ENCODE assay signal across 9 cellular contexts in the genomic region with DNA sequence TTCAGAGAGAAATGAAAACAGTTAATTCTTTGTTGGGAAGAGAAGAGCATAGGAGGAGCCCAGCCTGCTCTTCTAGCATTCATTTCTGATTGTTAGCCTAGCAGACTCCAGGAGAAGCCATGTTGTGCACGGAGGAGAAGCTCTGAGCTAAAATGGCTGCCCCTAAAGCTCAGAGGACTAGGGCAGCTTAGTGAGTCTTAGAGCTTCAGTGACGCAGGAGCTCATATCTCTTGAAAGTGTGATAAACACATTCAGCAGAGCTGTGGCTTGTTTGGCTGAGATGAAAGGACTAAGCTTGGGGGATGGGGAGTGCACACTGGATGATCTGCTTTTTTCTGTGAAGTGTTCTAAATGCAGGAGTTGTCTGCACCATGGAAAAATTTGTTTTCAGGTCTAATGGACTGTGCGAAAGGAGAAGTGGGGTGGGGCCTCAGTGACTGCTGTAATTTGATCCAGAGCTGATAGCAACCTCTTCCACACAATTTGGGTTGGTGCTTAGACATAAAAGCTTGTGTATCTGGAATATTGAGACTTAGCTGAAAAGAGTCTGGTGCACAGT. TPM values are rescaled to one million over a fixed set of nuclear protein-coding genes. Genes with fewer than 3 reads are reported as not detected.
DNase-seq lines count a peak whose midpoint lies in the region; ATAC-seq and TF ChIP-seq lines count a peak whose summit lies in the region.
"Had no signal": no experiment of that assay in that cellular context is flagged by ENCODE, and none has a peak within 500 bp of the region (broad histone marks: within the 10 kb centered on the region; RNA-seq: fewer than 3 reads in every experiment).

No MANE protein-coding gene starts in this region.

- H3K9me3 ChIP-seq in breast epithelium, result no peaks in the 10 kb centered on the region
- H3K9me3 ChIP-seq: neutrophil had no signal

- ATAC-seq in stimulated activated effector memory CD8-positive, alpha-beta T cell treated with anti-CD3 and anti-CD28 coated beads, Interleukin-12 subunit alpha, Interleukin-12 subunit beta, amount 100 ng/mL, for 72 hours, result peak; percentile 81
- no peak for ATAC-seq in HG03354 (IDR thresholded peaks at IDR 0.05; ENCODE audit: poor library complexity, severe bottlenecking, unreplicated experiment)

- peaks cover 7% of the 10 kb centered on the region for H3K9me3 Mint-ChIP-seq in stimulated activated effector memory CD8-positive, alpha-beta T cell treated with anti-CD3 and anti-CD28 coated beads, Interleukin-12 subunit alpha, Interleukin-12 subunit beta, amount 100 ng/mL, for 72 hours

- H3K27ac Mint-ChIP-seq in stimulated activated effector memory CD8-positive, alpha-beta T cell treated with anti-CD3 and anti-CD28 coated beads, Interleukin-12 subunit alpha, Interleukin-12 subunit beta, amount 100 ng/mL, for 72 hours, result peak overlapping the region; percentile 17

- H3K27me3 ChIP-seq in breast epithelium, result no peaks in the 10 kb centered on the region
- H3K27me3 ChIP-seq: neutrophil had no signal

- H3K4me1 ChIP-seq in breast epithelium, result peaks cover 0 to 17% of the 10 kb centered on the region in 2 donors

- H3K4me3 ChIP-seq in breast epithelium, result peak overlapping the region in 1 of 3 donors; percentile 7

- H3K36me3 Mint-ChIP-seq in stimulated activated effector memory CD8-positive, alpha-beta T cell treated with anti-CD3 and anti-CD28 coated beads, Interleukin-12 subunit alpha, Interleukin-12 subunit beta, amount 100 ng/mL, for 72 hours, result no peaks in the 10 kb centered on the region

- DNase-seq in EH (ENCODE audit: low read depth) (peak; percentile 54), NCI-H2029 treated with DMSO at 0.1 percent for 48 hours (lab: John Stamatoyannopoulos, UW) (peak; percentile 29), breast epithelium (ENCODE audit: low spot score in 2 of 2) (no peak), islet precursor cell (peak; percentile 96), ureter (ENCODE audit: low spot score) (no peak)
- DNase-seq in stimulated activated effector memory CD8-positive, alpha-beta T cell treated with anti-CD3 and anti-CD28 coated beads, Interleukin-12 subunit alpha, Interleukin-12 subunit beta, amount 100 ng/mL, for 72 hours (ENCODE audit: low spot score in 2 of 2), result no peak
- DNase-seq in activated CD4-positive, alpha-beta T cell treated with anti-CD3 and anti-CD28 coated beads, Interleukin-2, amount 50 U/mL, for 48 hours, result no peak

- TF ChIP-seq CTCF in breast epithelium (IDR thresholded peaks at IDR 0.05), result no peak

- no peak for TF ChIP-seq POLR2A in breast epithelium (IDR thresholded peaks at IDR 0.05)

- intact Hi-C loops in breast epithelium (cut with DNase I; ENCODE audit: low total_unique reads), result no loop called here

- no peaks in the 10 kb centered on the region for H3K4me1 Mint-ChIP-seq in stimulated activated effector memory CD8-positive, alpha-beta T cell treated with anti-CD3 and anti-CD28 coated beads, Interleukin-12 subunit alpha, Interleukin-12 subunit beta, amount 100 ng/mL, for 72 hours

- H3K4me3 Mint-ChIP-seq in stimulated activated effector memory CD8-positive, alpha-beta T cell treated with anti-CD3 and anti-CD28 coated beads, Interleukin-12 subunit alpha, Interleukin-12 subunit beta, amount 100 ng/mL, for 72 hours, result peak overlapping the region; percentile 8

- H3K27ac ChIP-seq in breast epithelium, result peak overlapping the region; percentile 68 to 85
- H3K27ac ChIP-seq: neutrophil had no signal

- H3K36me3 ChIP-seq in breast epithelium, result no peaks in the 10 kb centered on the region
- H3K36me3 ChIP-seq: neutrophil had no signal

RNA-seq across cellular contexts. Expression of a gene that starts 58.5 kb away (rescaled TPM):
- total RNA-seq in breast epithelium, result 10 to 100 TPM in 2 of 3 donors, 1 to 10 TPM in 1; 9.0 to 36.4 (median 20.6) TPM
- 74.8 TPM for total RNA-seq in ureter

Comparison
In these comparisons a context has a peak if more than half of its experiments do, and no peak if none do; other contexts are left out.
1. DNase-seq: peak in EH (single experiment), NCI-H2029 treated with DMSO at 0.1 percent for 48 hours (single experiment) and islet precursor cell (single experiment); none in breast epithelium (0 of 2), stimulated activated effector memory CD8-positive, alpha-beta T cell treated with anti-CD3 and anti-CD28 coated beads, Interleukin-12 subunit alpha, Interleukin-12 subunit beta, amount 100 ng/mL, for 72 hours (0 of 2), ureter (single experiment) and activated CD4-positive, alpha-beta T cell treated with anti-CD3 and anti-CD28 coated beads, Interleukin-2, amount 50 U/mL, for 48 hours (0 of 2).